ENCODE assay signal across 13 cellular contexts in genomic region chr3:66416556-66417304, GRCh38.
DNase-seq lines count a peak whose midpoint lies in the region; ATAC-seq and TF ChIP-seq lines count a peak whose summit lies in the region.
"Had no signal": no experiment of that assay in that cellular context is flagged by ENCODE, and none has a peak within 500 bp of the region (broad histone marks: within the 10 kb centered on the region; RNA-seq: fewer than 3 reads in every experiment).

No MANE protein-coding gene starts in this region.

- intact Hi-C loops in breast epithelium (cut with DNase I; ENCODE audit: low total_unique reads) (no loop called here), MCF 10A (cut with micrococcal nuclease) (no loop called here), colonic mucosa (cut with DNase I) (no loop called here), transverse colon (cut with DNase I; ENCODE audit: low total_unique reads) (loop anchor here (5.0 to 10.0 kb wide), 2 partner anchors 141 to 288 kb away; no protein-coding TSS in a partner anchor)

- peaks cover 10% of the 10 kb centered on the region for H3K9me3 Mint-ChIP-seq in MCF 10A (ENCODE audit: unreplicated experiment)

- no peak overlapping the region for H3K4ac ChIP-seq in trophoblast cell (ENCODE audit: low read depth, low read length)

- BruUV-seq in MCF 10A (replicated peaks; lab: Mats Ljungman, UMichigan): no TSS peak

- in situ Hi-C loops in transverse colon (cut with MboI; ENCODE audit: low pct_ligation_motif_present in 1 of 4, low pct_unique_long_range_greater_than_20kb in 1 of 4, low sequenced_read_pairs in 3 of 4): loop anchor here in 1 of 4 donors (25.0 kb wide), 1 partner anchor 396 kb away; no protein-coding TSS in a partner anchor

- no peaks in the 10 kb centered on the region for H3K79me2 ChIP-seq in trophoblast cell (ENCODE audit: control insufficient read depth, insufficient read depth, low read length, poor library complexity)

- TF ChIP-seq CTCF in breast epithelium (IDR thresholded peaks at IDR 0.05) (no peak), MCF 10A (IDR thresholded peaks at IDR 0.05; ENCODE audit: unreplicated experiment) (no peak), colonic mucosa (IDR thresholded peaks at IDR 0.05) (no peak), transverse colon (IDR thresholded peaks at IDR 0.05) (peak in 1 of 5 experiments; percentile 4)

- no peak overlapping the region for H4K91ac ChIP-seq in trophoblast cell (ENCODE audit: low read depth, low read length)

- H3K36me3 ChIP-seq in breast epithelium: peaks cover 3% of the 10 kb centered on the region
- H3K36me3 ChIP-seq in colonic mucosa: no peaks in the 10 kb centered on the region
- H3K36me3 ChIP-seq in mesodermal cell (ENCODE audit: control insufficient read depth, insufficient read depth, low read length): peaks cover 4% of the 10 kb centered on the region
- H3K36me3 ChIP-seq in transverse colon: peaks cover 0 to 12% (median 0%) of the 10 kb centered on the region in 4 donors
- peaks cover 0 to under 1% of the 10 kb centered on the region in 2 experiments for H3K36me3 ChIP-seq in trophoblast cell (ENCODE audit: control insufficient read depth in 1 of 2, insufficient read depth in 2 of 2, low read length in 2 of 2)

- peaks cover 16% of the 10 kb centered on the region for H3K36me3 Mint-ChIP-seq in MCF 10A (ENCODE audit: insufficient read depth, unreplicated experiment)

- H3K4me3 Mint-ChIP-seq in MCF 10A (ENCODE audit: unreplicated experiment): no peak overlapping the region
- H3K4me3 Mint-ChIP-seq: stimulated activated naive CD8-positive, alpha-beta T cell treated with anti-CD3 and anti-CD28 coated beads, Interleukin-15, amount 100 ng/mL, for 72 hours had no signal

- H3K14ac ChIP-seq in trophoblast cell (ENCODE audit: low read length): no peak overlapping the region

- H2BK5ac ChIP-seq in trophoblast cell (ENCODE audit: low read depth, low read length, poor library complexity): no peak overlapping the region

- ATAC-seq in GM19351 (IDR thresholded peaks at IDR 0.05; ENCODE audit: unreplicated experiment): no peak
- ATAC-seq: A549; stimulated activated naive CD8-positive, alpha-beta T cell treated with anti-CD3 and anti-CD28 coated beads, Interleukin-15, amount 100 ng/mL, for 72 hours had no signal

- H2BK120ac ChIP-seq in trophoblast cell (ENCODE audit: insufficient read depth, low read length, poor library complexity): no peak overlapping the region

- H3K9me3 ChIP-seq in breast epithelium: peaks cover 4 to 5% of the 10 kb centered on the region in 2 donors
- H3K9me3 ChIP-seq in colonic mucosa: no peaks in the 10 kb centered on the region
- H3K9me3 ChIP-seq in mesodermal cell (ENCODE audit: control insufficient read depth, low read length): peaks cover 14% of the 10 kb centered on the region
- H3K9me3 ChIP-seq in transverse colon: no peaks in the 10 kb centered on the region
- peaks cover 7% of the 10 kb centered on the region for H3K9me3 ChIP-seq in trophoblast cell (ENCODE audit: insufficient read depth, low read depth, low read length)

- H3K9ac ChIP-seq in colonic mucosa (ENCODE audit: low read depth in 2 of 2, low read length in 2 of 2) (peak overlapping the region in 1 of 2 donors; percentile 31), trophoblast cell (ENCODE audit: low read length) (no peak overlapping the region)

- H4K8ac ChIP-seq in trophoblast cell (ENCODE audit: low read depth, low read length): no peak overlapping the region

- H3K4me3 ChIP-seq in breast epithelium (no peak overlapping the region), colonic mucosa (no peak overlapping the region), mesodermal cell (ENCODE audit: extremely low read depth, insufficient read depth, low read length, poor library complexity, severe bottlenecking) (no peak overlapping the region), transverse colon (no peak overlapping the region), trophoblast cell (ENCODE audit: low read depth, low read length) (no peak overlapping the region)
- H3K4me3 ChIP-seq: A549 had no signal

- H3K18ac ChIP-seq in trophoblast cell (ENCODE audit: low read length): no peak overlapping the region

- H3K4me1 ChIP-seq in breast epithelium: peaks cover 0 to 13% of the 10 kb centered on the region in 2 donors
- H3K4me1 ChIP-seq in colonic mucosa: peaks cover 3% of the 10 kb centered on the region
- H3K4me1 ChIP-seq in mesodermal cell (ENCODE audit: control insufficient read depth, insufficient read depth, low read length, poor library complexity, severe bottlenecking): peaks cover 53% of the 10 kb centered on the region
- peaks cover 20 to 59% (median 33%) of the 10 kb centered on the region in 4 donors for H3K4me1 ChIP-seq in transverse colon
- H3K4me1 ChIP-seq in trophoblast cell (ENCODE audit: control insufficient read depth in 1 of 2, insufficient read depth in 2 of 2, low read length in 2 of 2): peaks cover 3 to 9% of the 10 kb centered on the region in 2 experiments

- no peaks in the 10 kb centered on the region for H3K27me3 ChIP-seq in breast epithelium
- no peaks in the 10 kb centered on the region for H3K27me3 ChIP-seq in colonic mucosa
- no peaks in the 10 kb centered on the region for H3K27me3 ChIP-seq in transverse colon
- no peaks in the 10 kb centered on the region for H3K27me3 ChIP-seq in trophoblast cell (ENCODE audit: insufficient read depth, low read length)

- no peak overlapping the region for H3K27ac Mint-ChIP-seq in MCF 10A (ENCODE audit: low read depth, unreplicated experiment)

- POLR2A ChIA-PET in MCF 10A (lab: Yijun Ruan, JAX): no interaction called here

- H4K12ac ChIP-seq in trophoblast cell (ENCODE audit: low read depth, low read length): no peak overlapping the region

- no peak overlapping the region for H2AK5ac ChIP-seq in trophoblast cell (ENCODE audit: low read length)

- H3K79me1 ChIP-seq in trophoblast cell (ENCODE audit: low read length): no peaks in the 10 kb centered on the region

- DNase-seq in breast epithelium (ENCODE audit: low spot score in 2 of 2): no peak
- no peak for DNase-seq in MCF 10A (ENCODE audit: unreplicated experiment)
- DNase-seq in colonic mucosa: peak; percentile 51
- DNase-seq in transverse colon: no peak
- DNase-seq in trophoblast cell: no peak
- DNase-seq in activated naive CD4-positive, alpha-beta T cell treated with anti-CD3 and anti-CD28 coated beads, Interleukin-2, amount 50 U/mL, for 16 hours: no peak
- DNase-seq: GF-D8; NCI-H1092 treated with DMSO at 0.1 percent for 48 hours; NCI-H2227 treated with DMSO at 0.1 percent for 48 hours; stimulated activated naive CD8-positive, alpha-beta T cell treated with anti-CD3 and anti-CD28 coated beads, Interleukin-15, amount 100 ng/mL, for 72 hours had no signal

- TF ChIP-seq POLR2A in breast epithelium (IDR thresholded peaks at IDR 0.05) (no peak), transverse colon (IDR thresholded peaks at IDR 0.05) (no peak)

- H2BK12ac ChIP-seq in trophoblast cell (ENCODE audit: low read length): no peak overlapping the region

- H3K4me1 Mint-ChIP-seq in MCF 10A (ENCODE audit: insufficient read depth, unreplicated experiment): peaks cover 5% of the 10 kb centered on the region
- H3K4me1 Mint-ChIP-seq: stimulated activated naive CD8-positive, alpha-beta T cell treated with anti-CD3 and anti-CD28 coated beads, Interleukin-15, amount 100 ng/mL, for 72 hours had no signal

- H2AFZ ChIP-seq in trophoblast cell (ENCODE audit: insufficient read depth, low read length, poor library complexity): no peak overlapping the region

- CTCF ChIA-PET in MCF 10A (lab: Yijun Ruan, JAX): interaction anchor here (1.7 to 2.0 kb wide), 2 partner anchors 9 to 405 kb away, joined by 10 to 13 read pairs; no protein-coding TSS in a partner anchor

- no peak overlapping the region for H3K23ac ChIP-seq in trophoblast cell (ENCODE audit: low read length)

- TF ChIP-seq EP300 in transverse colon (IDR thresholded peaks at IDR 0.05; ENCODE audit: low read depth): no peak

- H3K27me3 Mint-ChIP-seq in MCF 10A (ENCODE audit: insufficient read depth, unreplicated experiment): no peaks in the 10 kb centered on the region
- H3K27me3 Mint-ChIP-seq: stimulated activated naive CD8-positive, alpha-beta T cell treated with anti-CD3 and anti-CD28 coated beads, Interleukin-15, amount 100 ng/mL, for 72 hours had no signal

- 77 to 83% methylated on average over 14 of the region's 14 CpGs for WGBS in mesodermal cell (ENCODE audit: insufficient coverage in 2 of 2), 2 experiments
- 53 to 54% methylated on average over 4 to 14 of the region's 14 CpGs for WGBS in transverse colon (ENCODE audit: low coverage in 1 of 2), 2 donors
- WGBS in trophoblast cell (ENCODE audit: extremely low coverage, insufficient coverage, insufficient read length): no CpG with 5 or more reads among the region's 14 CpGs

- H3K27ac ChIP-seq in breast epithelium: peak overlapping the region; percentile 19 to 67
- no peak overlapping the region for H3K27ac ChIP-seq in colonic mucosa
- H3K27ac ChIP-seq in mesodermal cell (ENCODE audit: low read depth, low read length, severe bottlenecking): peak overlapping the region; percentile 57
- peak overlapping the region; percentile 61 to 87 (median 69) for H3K27ac ChIP-seq in transverse colon
- no peak overlapping the region for H3K27ac ChIP-seq in trophoblast cell (ENCODE audit: low read depth, low read length)
- H3K27ac ChIP-seq: A549 had no signal

- H3K4me2 ChIP-seq in trophoblast cell (ENCODE audit: low read length): no peak overlapping the region
- H3K4me2 ChIP-seq: A549 had no signal

Comparison
In these comparisons a context has a peak if more than half of its experiments do, and no peak if none do; other contexts are left out.
1. H3K27ac ChIP-seq: peak in breast epithelium (2 of 2), mesodermal cell (single experiment) and transverse colon (4 of 4); none in colonic mucosa (single experiment) and trophoblast cell (single experiment).